Comparison of ENCODE assay signal across 8 cellular contexts in the genomic region with DNA sequence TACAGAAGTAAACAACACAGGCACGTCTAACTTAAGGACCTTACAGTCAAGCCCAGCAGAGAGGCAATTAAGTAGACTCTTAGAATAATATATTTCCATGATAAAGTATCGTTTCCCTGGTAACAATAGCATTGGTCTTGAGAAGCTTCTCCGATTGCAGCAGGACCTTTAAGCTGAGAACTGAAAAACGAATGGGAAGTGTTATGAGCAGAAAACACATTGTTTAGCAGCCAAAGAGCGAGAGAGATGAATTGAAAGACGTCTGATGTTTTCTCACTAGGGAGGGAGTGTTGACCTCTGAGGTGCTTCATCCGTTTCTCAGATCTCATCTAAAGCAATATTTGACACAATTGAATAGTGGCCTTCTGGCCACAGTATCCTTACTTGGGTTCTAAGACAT. TPM values are rescaled to one million over a fixed set of nuclear protein-coding genes. Genes with fewer than 3 reads are reported as not detected.
DNase-seq lines count a peak whose midpoint lies in the region; ATAC-seq and TF ChIP-seq lines count a peak whose summit lies in the region.

No MANE protein-coding gene starts in this region.

- POLR2A ChIA-PET in activated CD4-positive, alpha-beta memory T cell treated with anti-CD3 and anti-CD28 coated beads, Interleukin-2, amount 10 ng/mL, durations not matched to agents 7 days and 5 days (lab: Charles Lee) = interaction anchor here (0.7 to 5.7 kb wide), 8 partner anchors 9 to 848 kb away, joined by 3 to 191 read pairs (median 7); a partner anchor contains a TSS
- POLR2A ChIA-PET in GM10248 (lab: Yijun Ruan, JAX) = interaction anchor here (1.3 kb wide), 1 partner anchor 27 kb away, joined by 4 read pairs; no protein-coding TSS in a partner anchor

- no peak for ATAC-seq in stimulated activated memory B cell treated with anti-CD40 and anti-IgM and Interleukin-4, amounts not matched to agents 10 μg/mL and 1 μg/mL and 100 μg/mL, for 72 hours

- H3K27me3 ChIP-seq in iPS DF 6.9 (ENCODE audit: control insufficient read depth, insufficient read depth, low read length) = no peaks in the 10 kb centered on the region

- H3K4me3 ChIP-seq in iPS DF 6.9 (ENCODE audit: low read length) = peak overlapping the region; percentile 87; the same call in 1 of the 2 replicates

- H3K9me3 ChIP-seq in iPS DF 6.9 (ENCODE audit: control insufficient read depth, insufficient read depth, low read length) = no peaks in the 10 kb centered on the region

- H3K36me3 ChIP-seq in iPS DF 6.9 (ENCODE audit: control insufficient read depth, insufficient read depth, low read length) = peaks cover 2% of the 10 kb centered on the region; the same call in 1 of the 2 replicates

- H3K36me3 Mint-ChIP-seq in activated CD4-positive, alpha-beta memory T cell treated with anti-CD3 and anti-CD28 coated beads, Interleukin-2, amount 10 ng/mL, durations not matched to agents 7 days and 5 days (ENCODE audit: low read depth) = peaks cover 36% of the 10 kb centered on the region
- H3K36me3 Mint-ChIP-seq in stimulated activated memory B cell treated with anti-CD40 and anti-IgM and Interleukin-4, amounts not matched to agents 10 μg/mL and 1 μg/mL and 100 μg/mL, for 72 hours = peaks cover 21% of the 10 kb centered on the region

- no peak for TF ChIP-seq CTCF in GM10248 (IDR thresholded peaks at IDR 0.05; ENCODE audit: control extremely low read depth, extremely low read depth, low read depth, missing control alignments)

- WGBS in iPS DF 6.9 (ENCODE audit: insufficient coverage, insufficient read length) = no CpG with 5 or more reads among the region's 7 CpGs

- H3K27ac ChIP-seq in iPS DF 6.9 (ENCODE audit: low read length) = no peak overlapping the region

- CTCF ChIA-PET in activated CD4-positive, alpha-beta memory T cell treated with anti-CD3 and anti-CD28 coated beads, Interleukin-2, amount 10 ng/mL, durations not matched to agents 7 days and 5 days (lab: Charles Lee) = interaction anchor here (1.2 to 6.3 kb wide), 10 partner anchors 13 to 626 kb away, joined by 3 to 199 read pairs (median 10); a partner anchor contains a TSS
- CTCF ChIA-PET in GM10248 (lab: Yijun Ruan, JAX) = interaction anchor here (0.6 to 5.8 kb wide), 14 partner anchors 11 to 292 kb away, joined by 3 to 116 read pairs (median 16); a partner anchor contains a TSS

- DNase-seq in NCI-H1092 treated with DMSO at 0.1 percent for 48 hours (lab: John Stamatoyannopoulos, UW) (peak; percentile 2), NCI-H1092 (lab: John Stamatoyannopoulos, UW) (no peak), iPS DF 6.9 (ENCODE audit: low read depth, low spot score) (no peak), GM10248 (ENCODE audit: extremely low spot score) (no peak), A172 (ENCODE audit: low spot score) (no peak), kidney tubule cell (ENCODE audit: low spot score) (no peak)
- DNase-seq in activated CD4-positive, alpha-beta memory T cell treated with anti-CD3 and anti-CD28 coated beads, Interleukin-2, amount 10 ng/mL, durations not matched to agents 7 days and 5 days = no peak

- peak overlapping the region; percentile 95 for H3K4me3 Mint-ChIP-seq in activated CD4-positive, alpha-beta memory T cell treated with anti-CD3 and anti-CD28 coated beads, Interleukin-2, amount 10 ng/mL, durations not matched to agents 7 days and 5 days
- H3K4me3 Mint-ChIP-seq in stimulated activated memory B cell treated with anti-CD40 and anti-IgM and Interleukin-4, amounts not matched to agents 10 μg/mL and 1 μg/mL and 100 μg/mL, for 72 hours = peak overlapping the region; percentile 99

- no peaks in the 10 kb centered on the region for H3K9me3 Mint-ChIP-seq in activated CD4-positive, alpha-beta memory T cell treated with anti-CD3 and anti-CD28 coated beads, Interleukin-2, amount 10 ng/mL, durations not matched to agents 7 days and 5 days
- no peaks in the 10 kb centered on the region for H3K9me3 Mint-ChIP-seq in stimulated activated memory B cell treated with anti-CD40 and anti-IgM and Interleukin-4, amounts not matched to agents 10 μg/mL and 1 μg/mL and 100 μg/mL, for 72 hours

- peak overlapping the region; percentile 97 for H3K27ac Mint-ChIP-seq in activated CD4-positive, alpha-beta memory T cell treated with anti-CD3 and anti-CD28 coated beads, Interleukin-2, amount 10 ng/mL, durations not matched to agents 7 days and 5 days
- peak overlapping the region; percentile 97 for H3K27ac Mint-ChIP-seq in stimulated activated memory B cell treated with anti-CD40 and anti-IgM and Interleukin-4, amounts not matched to agents 10 μg/mL and 1 μg/mL and 100 μg/mL, for 72 hours

- no peaks in the 10 kb centered on the region for H3K4me1 ChIP-seq in iPS DF 6.9 (ENCODE audit: control insufficient read depth, insufficient read depth, low read length)

- no peaks in the 10 kb centered on the region for H3K27me3 Mint-ChIP-seq in activated CD4-positive, alpha-beta memory T cell treated with anti-CD3 and anti-CD28 coated beads, Interleukin-2, amount 10 ng/mL, durations not matched to agents 7 days and 5 days
- no peaks in the 10 kb centered on the region for H3K27me3 Mint-ChIP-seq in stimulated activated memory B cell treated with anti-CD40 and anti-IgM and Interleukin-4, amounts not matched to agents 10 μg/mL and 1 μg/mL and 100 μg/mL, for 72 hours

- peaks cover 56% of the 10 kb centered on the region for H3K4me1 Mint-ChIP-seq in activated CD4-positive, alpha-beta memory T cell treated with anti-CD3 and anti-CD28 coated beads, Interleukin-2, amount 10 ng/mL, durations not matched to agents 7 days and 5 days
- H3K4me1 Mint-ChIP-seq in stimulated activated memory B cell treated with anti-CD40 and anti-IgM and Interleukin-4, amounts not matched to agents 10 μg/mL and 1 μg/mL and 100 μg/mL, for 72 hours = peaks cover 58% of the 10 kb centered on the region

RNA-seq across cellular contexts. Expression of a gene that starts 0.9 kb away (rescaled TPM):
- 10 to 100 TPM; 23.9 to 24.8 TPM for total RNA-seq in activated CD4-positive, alpha-beta memory T cell treated with anti-CD3 and anti-CD28 coated beads, Interleukin-2, amount 10 ng/mL, durations not matched to agents 7 days and 5 days
- total RNA-seq in A172 (2014; rRNA removed; shearing (Covaris generic)) = 14.1 and 17.5 TPM in 2 replicates

RNA-seq across cellular contexts. Expression of a gene that starts 1.2 kb away (rescaled TPM):
- 10 to 100 TPM; 21.4 to 21.9 TPM for total RNA-seq in activated CD4-positive, alpha-beta memory T cell treated with anti-CD3 and anti-CD28 coated beads, Interleukin-2, amount 10 ng/mL, durations not matched to agents 7 days and 5 days
- 31.1 and 32.0 TPM in 2 replicates for total RNA-seq in A172 (2014; rRNA removed; shearing (Covaris generic))

RNA-seq across cellular contexts. Expression of a gene that starts 19.5 kb away (rescaled TPM):
- total RNA-seq in activated CD4-positive, alpha-beta memory T cell treated with anti-CD3 and anti-CD28 coated beads, Interleukin-2, amount 10 ng/mL, durations not matched to agents 7 days and 5 days = 100 to 1,000 TPM; 456 to 464 TPM
- total RNA-seq in A172 (2014; rRNA removed; shearing (Covaris generic)) = 46.6 and 51.7 TPM in 2 replicates

RNA-seq across cellular contexts. Expression of a gene that starts 27.0 kb away (rescaled TPM):
- 1 to 10 TPM; 6.8 to 7.3 TPM for total RNA-seq in activated CD4-positive, alpha-beta memory T cell treated with anti-CD3 and anti-CD28 coated beads, Interleukin-2, amount 10 ng/mL, durations not matched to agents 7 days and 5 days
- total RNA-seq in A172 (2014; rRNA removed; shearing (Covaris generic)) = 0.74 and 1.1 TPM in 2 replicates
